8 cellular contexts compared by ENCODE assay signal in the genomic region with DNA sequence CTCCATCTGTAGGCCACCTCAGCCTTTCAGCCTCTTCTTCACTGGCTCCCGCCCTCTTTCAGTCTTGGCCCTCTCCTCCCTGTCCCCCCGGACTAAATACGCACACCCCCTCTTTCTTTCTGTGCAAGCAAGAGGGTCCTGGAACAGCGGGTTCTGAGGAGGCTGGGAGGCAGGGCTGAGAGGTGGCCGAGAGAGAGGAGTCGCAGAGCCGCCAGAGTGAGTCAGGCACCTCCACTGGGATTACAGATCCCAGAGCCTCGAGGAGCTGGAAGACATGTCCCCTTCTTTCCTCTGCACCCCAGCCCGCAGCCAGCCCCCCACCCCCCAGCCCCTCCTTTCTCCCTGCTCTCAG. TPM values are rescaled to one million over a fixed set of nuclear protein-coding genes. Genes with fewer than 3 reads are reported as not detected.
DNase-seq lines count a peak whose midpoint lies in the region; ATAC-seq and TF ChIP-seq lines count a peak whose summit lies in the region.

TSS of gene CCDC136 (plus strand) at position 1 of the 352 bp plus-strand sequence. CDS start 444 bp downstream, outside the sequence.

- peak within 1 kb of the TSS; percentile 87 for H3K4me3 Mint-ChIP-seq in activated B cell treated with CpG ODN at 0.5 μM for 24 hours

- H3K27me3 ChIP-seq in right cardiac atrium (ENCODE audit: control insufficient read depth, insufficient read depth), result no peaks in the 10 kb centered on the region
- H3K27me3 ChIP-seq in skeletal muscle tissue (ENCODE audit: control insufficient read depth in 3 of 3, insufficient read depth in 3 of 3, low read length in 3 of 3), result no peaks in the 10 kb centered on the region

- no peaks in the 10 kb centered on the region for H3K27me3 Mint-ChIP-seq in activated B cell treated with CpG ODN at 0.5 μM for 24 hours

- H3K27ac ChIP-seq in right cardiac atrium (ENCODE audit: low read length) (no peak within 1 kb of the TSS), skeletal muscle tissue (ENCODE audit: low read depth, low read length) (no peak within 1 kb of the TSS)

- H3K36me3 ChIP-seq in skeletal muscle tissue (ENCODE audit: control insufficient read depth in 3 of 3, insufficient read depth in 3 of 3, low read length in 3 of 3), result no peaks in the 10 kb centered on the region

- H3K4me3 ChIP-seq in right cardiac atrium (ENCODE audit: low read length) (peak within 1 kb of the TSS; percentile 66), skeletal muscle tissue (ENCODE audit: low read length in 3 of 3) (peak within 1 kb of the TSS; percentile 70 to 82 (median 74))

- H3K9ac ChIP-seq in skeletal muscle tissue (ENCODE audit: low read depth in 1 of 3, low read length in 3 of 3), result peak within 1 kb of the TSS; percentile 65 to 77 (median 70)

- CTCF ChIA-PET in activated B cell treated with CpG ODN at 0.5 μM for 24 hours (lab: Charles Lee), result no interaction called here

- ATAC-seq in activated B cell treated with CpG ODN at 0.5 μM for 24 hours (ENCODE audit: low read depth) (no peak), right cardiac atrium (peak in 1 of 2 donors; percentile 6), GM19395 (IDR thresholded peaks at IDR 0.05; ENCODE audit: unreplicated experiment) (no peak), GM21390 (IDR thresholded peaks at IDR 0.05; ENCODE audit: unreplicated experiment) (no peak)

- 26% methylated on average over 9 of the region's 9 CpGs for WGBS in right cardiac atrium

- H3K9me3 ChIP-seq in right cardiac atrium (ENCODE audit: control insufficient read depth, low read length), result no peaks in the 10 kb centered on the region
- no peaks in the 10 kb centered on the region for H3K9me3 ChIP-seq in skeletal muscle tissue (ENCODE audit: control insufficient read depth in 3 of 3, low read length in 3 of 3)

- DNase-seq in NCI-H2227 (lab: John Stamatoyannopoulos, UW; ENCODE audit: unreplicated experiment), result peak; percentile 46
- DNase-seq in NCI-H2227 treated with DMSO at 0.1 percent for 48 hours (lab: John Stamatoyannopoulos, UW), result no peak
- no peak for DNase-seq in activated B cell treated with CpG ODN at 0.5 μM for 24 hours
- no peak for DNase-seq in right cardiac atrium
- DNase-seq in stimulated activated CD4-positive, alpha-beta T cell treated with anti-CD3 and anti-CD28 coated beads, Interleukin-1b, Interleukin-23, amount 100 ng/mL, for 48 hours, result no peak

- H3K4me1 ChIP-seq in right cardiac atrium (ENCODE audit: control insufficient read depth, insufficient read depth, low read length) (peaks cover 7% of the 10 kb centered on the region), skeletal muscle tissue (ENCODE audit: control insufficient read depth in 3 of 3, insufficient read depth in 3 of 3, low read length in 3 of 3) (peaks cover 16 to 30% (median 28%) of the 10 kb centered on the region in 3 donors)

- H3K27ac Mint-ChIP-seq in activated B cell treated with CpG ODN at 0.5 μM for 24 hours, result no peak within 1 kb of the TSS

- peaks cover 10% of the 10 kb centered on the region for H3K4me1 Mint-ChIP-seq in activated B cell treated with CpG ODN at 0.5 μM for 24 hours

- no peaks in the 10 kb centered on the region for H3K36me3 Mint-ChIP-seq in activated B cell treated with CpG ODN at 0.5 μM for 24 hours (ENCODE audit: low read depth)

- intact Hi-C loops in activated B cell treated with CpG ODN at 0.5 μM for 24 hours (cut with micrococcal nuclease), result loop anchor here (1.0 to 5.0 kb wide), 3 partner anchors 53 to 145 kb away; partner anchors contain the start of genes ATP6V1F, CALU and IRF5
- intact Hi-C loops in right cardiac atrium (cut with DNase I), result no loop called here

- H3K9me3 Mint-ChIP-seq in activated B cell treated with CpG ODN at 0.5 μM for 24 hours, result no peaks in the 10 kb centered on the region

- no peak for TF ChIP-seq CTCF in activated B cell treated with CpG ODN at 0.5 μM for 24 hours (IDR thresholded peaks at IDR 0.05)

- POLR2A ChIA-PET in activated B cell treated with CpG ODN at 0.5 μM for 24 hours (lab: Charles Lee), result interaction anchor here (0.9 kb wide), 1 partner anchor 12 kb away, joined by 3 read pairs; no protein-coding TSS in a partner anchor

RNA-seq across cellular contexts. Expression of gene CCDC136, which starts in this region (rescaled TPM):
- total RNA-seq in activated B cell treated with CpG ODN at 0.5 μM for 24 hours, result 4.8 and 5.1 TPM in 2 replicates
- total RNA-seq in right cardiac atrium, result 1 to 10 TPM; 2.5 to 6.9 (median 5.4) TPM
- 5.7 TPM for polyA plus RNA-seq in right cardiac atrium
- 4.7 TPM for total RNA-seq in skeletal muscle tissue
